In genomic region chr15:69265347-69265955, GRCh38 we compare ENCODE assay signal across 8 cellular contexts. TPM values are rescaled to one million over a fixed set of nuclear protein-coding genes. Genes with fewer than 3 reads are reported as not detected.
A peak's percentile ranks its signal among the peaks of the same experiment; 100 is the strongest.
DNase-seq lines count a peak whose midpoint lies in the region; ATAC-seq, FAIRE-seq and TF ChIP-seq lines count a peak whose summit lies in the region.
"Had no signal": no experiment of that assay in that cellular context is flagged by ENCODE, and none has a peak within 500 bp of the region (broad histone marks: within the 10 kb centered on the region; RNA-seq: fewer than 3 reads in every experiment).

No MANE protein-coding gene starts in this region.

- DNase-seq in NCI-H146 (lab: John Stamatoyannopoulos, UW), result peak; percentile 24
- DNase-seq in coronary artery (ENCODE audit: low spot score), result no peak
- no peak for DNase-seq in progenitor cell of endocrine pancreas (ENCODE audit: low spot score, unreplicated experiment)
- DNase-seq in GM19239 (ENCODE audit: insufficient read length, low spot score), result no peak
- DNase-seq: naive B cell had no signal

- H3K9me3 Mint-ChIP-seq in progenitor cell of endocrine pancreas (ENCODE audit: low read depth), result no peaks in the 10 kb centered on the region
- H3K9me3 Mint-ChIP-seq: naive B cell had no signal

- no peak for FAIRE-seq in GM19239 (lab: Jason Lieb, UNC)

- H3K27ac ChIP-seq in coronary artery, result no peak overlapping the region

- H3K4me3 ChIP-seq in coronary artery, result no peak overlapping the region

- no peaks in the 10 kb centered on the region for H3K4me1 Mint-ChIP-seq in progenitor cell of endocrine pancreas (ENCODE audit: low read depth)
- H3K4me1 Mint-ChIP-seq: naive B cell had no signal

- ATAC-seq in GM21367 (IDR thresholded peaks at IDR 0.05; ENCODE audit: unreplicated experiment) (no peak), HG03025 (IDR thresholded peaks at IDR 0.05; ENCODE audit: low FRiP score, unreplicated experiment) (no peak)

- H3K4me3 Mint-ChIP-seq in progenitor cell of endocrine pancreas (ENCODE audit: low read depth), result no peak overlapping the region
- H3K4me3 Mint-ChIP-seq: naive B cell had no signal

- no peaks in the 10 kb centered on the region for H3K36me3 Mint-ChIP-seq in progenitor cell of endocrine pancreas (ENCODE audit: insufficient read depth)
- H3K36me3 Mint-ChIP-seq: naive B cell had no signal

- no peak overlapping the region for H3K27ac Mint-ChIP-seq in progenitor cell of endocrine pancreas

- TF ChIP-seq CTCF in GM12872 (IDR thresholded peaks at IDR 0.05; ENCODE audit: insufficient read depth, low read depth, low read length) (peak; percentile 47), coronary artery (IDR thresholded peaks at IDR 0.05) (peak; percentile 17), progenitor cell of endocrine pancreas (IDR thresholded peaks at IDR 0.05; ENCODE audit: unreplicated experiment) (peak; percentile 59)

- H3K27me3 Mint-ChIP-seq in progenitor cell of endocrine pancreas, result no peaks in the 10 kb centered on the region
- H3K27me3 Mint-ChIP-seq: naive B cell had no signal

RNA-seq across cellular contexts. Expression of gene PAQR5, which starts 33.3 kb away (rescaled TPM):
- total RNA-seq in progenitor cell of endocrine pancreas, result 12.6 and 14.6 TPM in 2 replicates
